Comparison of ENCODE assay signal across 8 cellular contexts in genomic region chr15:48352474-48353072, GRCh38. TPM values are rescaled to one million over a fixed set of nuclear protein-coding genes. Genes with fewer than 3 reads are reported as not detected.
DNase-seq lines count a peak whose midpoint lies in the region; ATAC-seq lines count a peak whose summit lies in the region.

No MANE protein-coding gene starts in this region.

- H3K14ac ChIP-seq in mesenchymal stem cell (ENCODE audit: low read length in 2 of 2), result no peak overlapping the region

- H3K36me3 ChIP-seq in ACC112 (ENCODE audit: insufficient read depth, low read length), result no peaks in the 10 kb centered on the region
- no peaks in the 10 kb centered on the region for H3K36me3 ChIP-seq in mesenchymal stem cell (ENCODE audit: control insufficient read depth in 1 of 2, insufficient read depth in 2 of 2, low read depth in 1 of 2, low read length in 2 of 2)

- no peak overlapping the region for H4K8ac ChIP-seq in mesenchymal stem cell (ENCODE audit: low read length)

- H4K91ac ChIP-seq in mesenchymal stem cell (ENCODE audit: low read length), result no peak overlapping the region

- H3K4me1 ChIP-seq in ACC112 (ENCODE audit: control insufficient read depth, insufficient read depth, low read length, unreplicated experiment), result peaks cover 16% of the 10 kb centered on the region
- H3K4me1 ChIP-seq in mesenchymal stem cell (ENCODE audit: control insufficient read depth, insufficient read depth, low read depth, low read length), result peaks cover 5% of the 10 kb centered on the region

- no peak overlapping the region for H3K18ac ChIP-seq in mesenchymal stem cell (ENCODE audit: low read depth in 1 of 2, low read length in 2 of 2)

- no peaks in the 10 kb centered on the region for H3K79me1 ChIP-seq in mesenchymal stem cell (replicated peaks; ENCODE audit: low read length, poor library complexity, severe bottlenecking)

- H3K4me3 ChIP-seq in ACC112 (ENCODE audit: low read depth, low read length) (peak overlapping the region; percentile 55), mesenchymal stem cell (ENCODE audit: insufficient read depth in 1 of 2, low read depth in 1 of 2, low read length in 2 of 2) (peak overlapping the region in 1 of 2 experiments; percentile 29)

- peak overlapping the region; percentile 76 for H3K9ac ChIP-seq in mesenchymal stem cell (ENCODE audit: low read length)

- no peaks in the 10 kb centered on the region for H3K9me3 ChIP-seq in mesenchymal stem cell (ENCODE audit: control insufficient read depth, low read length)

- DNase-seq in NCI-H460 (ENCODE audit: extremely low read depth, low read depth) (peak; percentile 75), mesenchymal stem cell (peak; percentile 71)
- peak; percentile 16 for DNase-seq in activated CD4-positive, alpha-beta T cell treated with anti-CD3 and anti-CD28 coated beads for 1 hour
- peak; percentile 34 for DNase-seq in effector CD4-positive, alpha-beta T cell
- peak in 5 of 6 experiments; percentile 11 to 51 (median 26) for DNase-seq in stimulated activated naive CD4-positive, alpha-beta T cell (lab: John Stamatoyannopoulos, UW)

- no peaks in the 10 kb centered on the region for H3K79me2 ChIP-seq in ACC112 (ENCODE audit: control insufficient read depth, insufficient read depth, low read length, unreplicated experiment)

- H3K4ac ChIP-seq in mesenchymal stem cell (ENCODE audit: low read depth in 1 of 2, low read length in 2 of 2), result no peak overlapping the region

- no peak overlapping the region for H2BK15ac ChIP-seq in mesenchymal stem cell (ENCODE audit: low read depth, poor library complexity, severe bottlenecking)

- H2BK12ac ChIP-seq in mesenchymal stem cell (ENCODE audit: low read length in 2 of 2), result no peak overlapping the region

- H3K27ac ChIP-seq in ACC112 (ENCODE audit: low read depth, low read length) (no peak overlapping the region), mesenchymal stem cell (ENCODE audit: low read length, poor library complexity, severe bottlenecking) (no peak overlapping the region)

- H2BK5ac ChIP-seq in mesenchymal stem cell (ENCODE audit: low read depth, low read length, poor library complexity, severe bottlenecking), result no peak overlapping the region

- H3K23ac ChIP-seq in mesenchymal stem cell (ENCODE audit: low read length in 2 of 2), result no peak overlapping the region

- no peak overlapping the region for H3K4me2 ChIP-seq in mesenchymal stem cell (ENCODE audit: low read length, poor library complexity, severe bottlenecking)

- no peak overlapping the region for H2BK120ac ChIP-seq in mesenchymal stem cell (ENCODE audit: low read depth, low read length)

- H2AK5ac ChIP-seq in mesenchymal stem cell (ENCODE audit: low read length, severe bottlenecking), result no peak overlapping the region

- H2AFZ ChIP-seq in ACC112 (ENCODE audit: low read length, unreplicated experiment) (no peak overlapping the region), mesenchymal stem cell (ENCODE audit: low read depth, low read length) (no peak overlapping the region)

- ATAC-seq in GM18508 (IDR thresholded peaks at IDR 0.05; ENCODE audit: insufficient read depth, unreplicated experiment), result peak; percentile 58
- peak; percentile 56 for ATAC-seq in HG03196 (IDR thresholded peaks at IDR 0.05; ENCODE audit: unreplicated experiment)

- H3K27me3 ChIP-seq in ACC112 (ENCODE audit: insufficient read depth, low read length), result no peaks in the 10 kb centered on the region
- H3K27me3 ChIP-seq in mesenchymal stem cell (ENCODE audit: control insufficient read depth in 1 of 2, insufficient read depth in 1 of 2, low read length in 2 of 2), result no peaks in the 10 kb centered on the region

- WGBS in mesenchymal stem cell, result 17% methylated on average over 6 of the region's 6 CpGs

RNA-seq across cellular contexts. Expression of gene DUT, which starts 21.3 kb away (rescaled TPM):
- total RNA-seq in NCI-H460 (2014; rRNA removed; shearing (Covaris generic)), result 84.9 and 85.9 TPM in 2 replicates
- 120 and 127 TPM in 2 replicates for polyA plus RNA-seq in NCI-H460 (2014; cell fraction: nucleus; rRNA removed)
- polyA plus RNA-seq in mesenchymal stem cell (2013, experiment 1 of 2), result 62.3 TPM
- polyA plus RNA-seq in mesenchymal stem cell (2013, experiment 2 of 2), result 64.5 TPM

Comparison
In these comparisons a context has a peak if more than half of its experiments do, and no peak if none do; other contexts are left out.
1. DNase-seq: peak in every context shown above with its lines; median percentile 75 in NCI-H460; 71 in mesenchymal stem cell; 34 in effector CD4-positive, alpha-beta T cell; 26 in stimulated activated naive CD4-positive, alpha-beta T cell; 16 in activated CD4-positive, alpha-beta T cell treated with anti-CD3 and anti-CD28 coated beads for 1 hour.